ENCODE assay signal across 10 cellular contexts in genomic region chr21:39660596-39660995, GRCh38. TPM values are rescaled to one million over a fixed set of nuclear protein-coding genes. Genes with fewer than 3 reads are reported as not detected.
DNase-seq lines count a peak whose midpoint lies in the region; ATAC-seq, FAIRE-seq and TF ChIP-seq lines count a peak whose summit lies in the region.
"Had no signal": no experiment of that assay in that cellular context is flagged by ENCODE, and none has a peak within 500 bp of the region (broad histone marks: within the 10 kb centered on the region; RNA-seq: fewer than 3 reads in every experiment).

No MANE protein-coding gene starts in this region.

- H3K4me3 ChIP-seq in A549 = no peak overlapping the region

- peak; percentile 89 to 93 for ATAC-seq in A549
- ATAC-seq: activated CD8-positive, alpha-beta memory T cell treated with anti-CD3 and anti-CD28 coated beads, Interleukin-2, amount 10 ng/mL, durations not matched to agents 7 days and 5 days had no signal

- CTCF ChIA-PET in A549 (lab: Yijun Ruan, JAX) = interaction anchor here (1.0 kb wide), 1 partner anchor 95 kb away, joined by 3 read pairs; no protein-coding TSS in a partner anchor
- CTCF ChIA-PET in activated naive CD4-positive, alpha-beta T cell treated with anti-CD3 and anti-CD28 coated beads for 36 hours (lab: Charles Lee) = no interaction called here

- H3K4me2 ChIP-seq in A549 = peak overlapping the region; percentile 79

- H3K4me1 Mint-ChIP-seq in chondrocyte (ENCODE audit: low read depth) = peaks cover 9% of the 10 kb centered on the region
- no peaks in the 10 kb centered on the region for H3K4me1 Mint-ChIP-seq in activated naive CD4-positive, alpha-beta T cell treated with anti-CD3 and anti-CD28 coated beads for 36 hours (ENCODE audit: low read depth)
- H3K4me1 Mint-ChIP-seq: activated CD8-positive, alpha-beta memory T cell treated with anti-CD3 and anti-CD28 coated beads, Interleukin-2, amount 10 ng/mL, durations not matched to agents 7 days and 5 days had no signal

- no peak for FAIRE-seq in A549 (lab: Jason Lieb, UNC)

- H3K4me1 ChIP-seq in A549 = peaks cover 21% of the 10 kb centered on the region; the same call in 2 of the 3 replicates

- intact Hi-C loops in activated naive CD4-positive, alpha-beta T cell treated with anti-CD3 and anti-CD28 coated beads for 36 hours (cut with micrococcal nuclease) = no loop called here

- TF ChIP-seq POLR2A in A549 (IDR thresholded peaks at IDR 0.05; ENCODE audit: low read length) = no peak

- peak overlapping the region; percentile 76 to 85 for H3K27ac ChIP-seq in A549

- TF ChIP-seq CTCF in A549 (IDR thresholded peaks at IDR 0.05) (no peak), chondrocyte (IDR thresholded peaks at IDR 0.05) (no peak)

- no peaks in the 10 kb centered on the region for H3K9me3 ChIP-seq in A549

- POLR2A ChIA-PET in A549 (lab: Yijun Ruan, JAX) = no interaction called here

- peak overlapping the region; percentile 80 for H3K27ac Mint-ChIP-seq in chondrocyte (ENCODE audit: unreplicated experiment)
- no peak overlapping the region for H3K27ac Mint-ChIP-seq in activated naive CD4-positive, alpha-beta T cell treated with anti-CD3 and anti-CD28 coated beads for 36 hours
- H3K27ac Mint-ChIP-seq: activated CD8-positive, alpha-beta memory T cell treated with anti-CD3 and anti-CD28 coated beads, Interleukin-2, amount 10 ng/mL, durations not matched to agents 7 days and 5 days had no signal

- peaks cover 2% of the 10 kb centered on the region for H3K36me3 Mint-ChIP-seq in chondrocyte (ENCODE audit: low read depth)
- no peaks in the 10 kb centered on the region for H3K36me3 Mint-ChIP-seq in activated naive CD4-positive, alpha-beta T cell treated with anti-CD3 and anti-CD28 coated beads for 36 hours (ENCODE audit: low read depth)
- H3K36me3 Mint-ChIP-seq: activated CD8-positive, alpha-beta memory T cell treated with anti-CD3 and anti-CD28 coated beads, Interleukin-2, amount 10 ng/mL, durations not matched to agents 7 days and 5 days had no signal

- peaks cover 2% of the 10 kb centered on the region for H3K9me3 Mint-ChIP-seq in chondrocyte (ENCODE audit: low read depth)
- no peaks in the 10 kb centered on the region for H3K9me3 Mint-ChIP-seq in activated naive CD4-positive, alpha-beta T cell treated with anti-CD3 and anti-CD28 coated beads for 36 hours

- TF ChIP-seq RAD21 in A549 (conservative IDR thresholded peaks at IDR 0.05 in 1 of 2, IDR thresholded peaks at IDR 0.05 in 1 of 2) = no peak

- no peak for TF ChIP-seq EP300 in A549 (IDR thresholded peaks at IDR 0.05)

- peak; percentile 43 to 67 for DNase-seq in A549 (ENCODE audit: low read depth in 1 of 2, low spot score in 1 of 2)
- peak; percentile 26 for DNase-seq in HS-5 (ENCODE audit: low read depth)
- DNase-seq in chondrocyte (ENCODE audit: low spot score) = no peak
- peak; percentile 19 for DNase-seq in medulla oblongata (ENCODE audit: extremely low spot score)
- DNase-seq in DMS79 (lab: John Stamatoyannopoulos, UW) = no peak
- no peak for DNase-seq in stimulated activated CD4-positive, alpha-beta T cell treated with anti-CD3 and anti-CD28 coated beads, Interleukin-12 subunit alpha, Interleukin-12 subunit beta, amount 100 ng/mL, for 4 hours
- DNase-seq in activated naive CD4-positive, alpha-beta T cell treated with anti-CD3 and anti-CD28 coated beads for 36 hours = no peak
- no peak for DNase-seq in MV-4-11 (lab: John Stamatoyannopoulos, UW)
- DNase-seq: activated CD8-positive, alpha-beta memory T cell treated with anti-CD3 and anti-CD28 coated beads, Interleukin-2, amount 10 ng/mL, durations not matched to agents 7 days and 5 days; NCI-H2227 treated with DMSO at 0.1 percent for 48 hours had no signal

- WGBS in A549 (ENCODE audit: missing lambda C conversion rate) = 27% methylated on average over 11 of the region's 11 CpGs

- H3K27me3 Mint-ChIP-seq in chondrocyte (ENCODE audit: low read depth) = peaks cover 9% of the 10 kb centered on the region
- H3K27me3 Mint-ChIP-seq in activated naive CD4-positive, alpha-beta T cell treated with anti-CD3 and anti-CD28 coated beads for 36 hours (ENCODE audit: low read depth) = no peaks in the 10 kb centered on the region

- H3K4me3 Mint-ChIP-seq in chondrocyte (ENCODE audit: unreplicated experiment) = peak overlapping the region; percentile 34
- no peak overlapping the region for H3K4me3 Mint-ChIP-seq in activated naive CD4-positive, alpha-beta T cell treated with anti-CD3 and anti-CD28 coated beads for 36 hours
- H3K4me3 Mint-ChIP-seq: activated CD8-positive, alpha-beta memory T cell treated with anti-CD3 and anti-CD28 coated beads, Interleukin-2, amount 10 ng/mL, durations not matched to agents 7 days and 5 days had no signal

TF ChIP-seq in A549, 52 proteins besides CTCF, POLR2A, EP300 and RAD21:
- no peak for TF ChIP-seq PHF8 (IDR thresholded peaks at IDR 0.05; ENCODE audit: borderline replicate concordance, low read depth)
- TF ChIP-seq MAX (IDR thresholded peaks at IDR 0.05) = peak; percentile 42; the same call in 1 of the 2 replicates
- no peak for TF ChIP-seq CHD4 (IDR thresholded peaks at IDR 0.05; ENCODE audit: borderline replicate concordance)
- no peak for TF ChIP-seq ESRRA (IDR thresholded peaks at IDR 0.05; ENCODE audit: borderline replicate concordance, low read length)
- TF ChIP-seq KDM1A (IDR thresholded peaks at IDR 0.05; ENCODE audit: low read depth) = no peak
- TF ChIP-seq EHF (CRISPR knock-in tag; IDR thresholded peaks at IDR 0.05) = no peak

RNA-seq across cellular contexts. Expression of gene B3GALT5, which starts 47.9 kb away (rescaled TPM):
- polyA plus RNA-seq in A549 (2011; rRNA removed) (0.52 and 0.66 TPM in 2 replicates), A549 (2017; fragmentation: RNase III; extraction: RNeasy Plus Mini Kit Qiagen cat#74134 plus additional on column Dnase treatment) (0.29 to 0.39 TPM (median 0.38 TPM) in 3 replicates)
- 0.11 and 0.17 TPM in 2 replicates for polyA plus RNA-seq in A549 (2012; cell fraction: cytosol; rRNA removed)
- polyA plus RNA-seq in A549 (2012; cell fraction: nucleus; rRNA removed) = 0.30 and 0.33 TPM in 2 replicates
- 0.92 and 1.4 TPM in 2 replicates for polyA minus RNA-seq in A549 (2011; rRNA and poly(A)+ RNA removed)
- total RNA-seq in chondrocyte = 0.03 to 0.05 TPM in 2 of 3 replicates, not detected in the other
- not detected for total RNA-seq in activated naive CD4-positive, alpha-beta T cell treated with anti-CD3 and anti-CD28 coated beads for 36 hours
- total RNA-seq: activated CD8-positive, alpha-beta memory T cell treated with anti-CD3 and anti-CD28 coated beads, Interleukin-2, amount 10 ng/mL, durations not matched to agents 7 days and 5 days had no signal

Comparison
In these comparisons a context has a peak if more than half of its experiments do, and no peak if none do; other contexts are left out.
1. DNase-seq: peak in A549 (2 of 2), HS-5 (single experiment) and medulla oblongata (single experiment); none in chondrocyte (single experiment), DMS79 (single experiment), stimulated activated CD4-positive, alpha-beta T cell treated with anti-CD3 and anti-CD28 coated beads, Interleukin-12 subunit alpha, Interleukin-12 subunit beta, amount 100 ng/mL, for 4 hours (single experiment), activated naive CD4-positive, alpha-beta T cell treated with anti-CD3 and anti-CD28 coated beads for 36 hours (single experiment) and MV-4-11 (single experiment).